ENCODE assay signal across 9 cellular contexts in the genomic region with DNA sequence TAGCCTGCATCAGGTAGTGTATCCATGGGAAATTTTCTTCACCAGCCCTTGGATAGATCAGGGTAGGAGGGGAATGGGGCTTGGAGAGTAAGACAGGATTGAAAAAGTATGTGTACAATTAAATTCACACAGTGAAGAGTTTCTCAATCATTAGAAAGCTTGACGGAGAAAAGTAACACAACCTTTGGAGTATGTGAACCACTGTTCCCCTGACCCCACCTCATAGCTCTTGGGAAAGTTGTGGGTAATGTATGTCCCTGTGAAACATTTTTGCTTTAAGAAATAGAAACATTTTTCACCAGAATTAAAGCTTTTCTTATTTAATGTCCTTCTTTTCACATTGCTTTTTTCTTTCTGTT. TPM values are rescaled to one million over a fixed set of nuclear protein-coding genes. Genes with fewer than 3 reads are reported as not detected.
DNase-seq lines count a peak whose midpoint lies in the region; ATAC-seq and TF ChIP-seq lines count a peak whose summit lies in the region.
"Had no signal": no experiment of that assay in that cellular context is flagged by ENCODE, and none has a peak within 500 bp of the region (broad histone marks: within the 10 kb centered on the region; RNA-seq: fewer than 3 reads in every experiment).

No MANE protein-coding gene starts in this region.

- H3K27me3 ChIP-seq in heart left ventricle, result no peaks in the 10 kb centered on the region
- H3K27me3 ChIP-seq in IMR-90 (ENCODE audit: control insufficient read depth, insufficient read depth, low read length), result no peaks in the 10 kb centered on the region
- no peaks in the 10 kb centered on the region for H3K27me3 ChIP-seq in Caco-2 (replicated peaks; ENCODE audit: control insufficient read depth, insufficient read depth, low read length)

- peak overlapping the region; percentile 52 to 96 (median 68) for H3K27ac ChIP-seq in heart left ventricle
- peak overlapping the region; percentile 25; the same call in 1 of the 2 replicates for H3K27ac ChIP-seq in IMR-90 (ENCODE audit: insufficient read depth, low read length)

- H3K4ac ChIP-seq in IMR-90 (ENCODE audit: low read depth, low read length), result peak overlapping the region; percentile 47; the same call in 1 of the 2 replicates

- H3K56ac ChIP-seq in IMR-90 (ENCODE audit: extremely low read depth, insufficient read depth, low read length), result peak overlapping the region; percentile 59

- DNase-seq in heart left ventricle (no peak), Right ventricle myocardium superior (no peak), IMR-90 (no peak), foreskin fibroblast (no peak), type B pancreatic cell (ENCODE audit: extremely low spot score, unreplicated experiment) (no peak), NCI-H1105 treated with DMSO at 0.1 percent for 48 hours (lab: John Stamatoyannopoulos, UW) (no peak), Caco-2 (no peak)

- H3K23ac ChIP-seq in IMR-90 (ENCODE audit: low read depth, low read length), result no peak overlapping the region

- no peaks in the 10 kb centered on the region for H3K9me3 ChIP-seq in heart left ventricle
- no peaks in the 10 kb centered on the region for H3K9me3 ChIP-seq in IMR-90 (ENCODE audit: control insufficient read depth, insufficient read depth, low read length)
- no peaks in the 10 kb centered on the region for H3K9me3 ChIP-seq in Caco-2

- 0 out of 3 replicates have a peak overlapping the region, but pooled peaks have one; percentile 8 for H2BK15ac ChIP-seq in IMR-90 (ENCODE audit: low read depth, low read length)

- H4K8ac ChIP-seq in IMR-90 (ENCODE audit: low read depth in 2 of 2, low read length in 2 of 2), result peak overlapping the region in 1 of 2 experiments; percentile 74; a peak in 2 of 4 replicates

- no peak for ATAC-seq in heart left ventricle
- ATAC-seq in Right ventricle myocardium superior (ENCODE audit: poor library complexity), result no peak
- peak; percentile 25; the same call in 1 of the 2 replicates for ATAC-seq in IMR-90 (ENCODE audit: low read depth)
- no peak for ATAC-seq in HG03159 (IDR thresholded peaks at IDR 0.05; ENCODE audit: unreplicated experiment)

- H3K9me1 ChIP-seq in IMR-90 (ENCODE audit: insufficient read depth, low read length), result peaks cover 3% of the 10 kb centered on the region; the same call in 1 of the 2 replicates

- H3K9me3 Mint-ChIP-seq in type B pancreatic cell (peaks cover 5% of the 10 kb centered on the region), Caco-2 (ENCODE audit: unreplicated experiment) (peaks cover 16% of the 10 kb centered on the region)

- H3K36me3 Mint-ChIP-seq in type B pancreatic cell, result no peaks in the 10 kb centered on the region
- H3K36me3 Mint-ChIP-seq in Caco-2 (ENCODE audit: insufficient read depth, unreplicated experiment), result no peaks in the 10 kb centered on the region

- H3K27ac Mint-ChIP-seq in type B pancreatic cell, result no peak overlapping the region
- H3K27ac Mint-ChIP-seq in Caco-2 (ENCODE audit: unreplicated experiment), result no peak overlapping the region

- BruUV-seq in IMR-90 (replicated peaks; lab: Mats Ljungman, UMichigan), result no TSS peak
- no TSS peak for BruUV-seq in Caco-2 (replicated peaks; lab: Mats Ljungman, UMichigan)

- H3K4me2 ChIP-seq in IMR-90 (ENCODE audit: low read depth, low read length), result peak overlapping the region; percentile 69; the same call in 1 of the 2 replicates

- H3K27me3 Mint-ChIP-seq in type B pancreatic cell, result no peaks in the 10 kb centered on the region
- no peaks in the 10 kb centered on the region for H3K27me3 Mint-ChIP-seq in Caco-2 (ENCODE audit: insufficient read depth, unreplicated experiment)

- no peak overlapping the region for H2AK5ac ChIP-seq in IMR-90 (ENCODE audit: low read depth, low read length)

- in situ Hi-C loops in IMR-90 (cut with MboI; ENCODE audit: low sequenced_read_pairs), result no loop called here

- POLR2A ChIA-PET in IMR-90 (lab: Charles Lee; ENCODE audit: unreplicated experiment) (interaction anchor here (0.6 kb wide), 2 partner anchors 10 to 829 kb away, joined by 6 to 8 read pairs; no protein-coding TSS in a partner anchor), Caco-2 (lab: Charles Lee) (no interaction called here)

- peaks cover 0 to 20% (median 10%) of the 10 kb centered on the region in 9 donors for H3K36me3 ChIP-seq in heart left ventricle
- peaks cover 12% of the 10 kb centered on the region for H3K36me3 ChIP-seq in IMR-90 (ENCODE audit: control insufficient read depth, insufficient read depth, low read length)
- H3K36me3 ChIP-seq in Caco-2 (ENCODE audit: control insufficient read depth, insufficient read depth, low read length), result no peaks in the 10 kb centered on the region

- peak overlapping the region; percentile 67; the same call in 1 of the 2 replicates for H3K14ac ChIP-seq in IMR-90 (replicated peaks; ENCODE audit: low read depth, low read length)

- H3K18ac ChIP-seq in IMR-90 (ENCODE audit: low read depth, low read length), result peak overlapping the region; percentile 43; the same call in 1 of the 2 replicates

- H2AFZ ChIP-seq in IMR-90 (replicated peaks; ENCODE audit: low read length, poor library complexity), result peak overlapping the region; percentile 16

- CTCF ChIA-PET in IMR-90 (lab: Yijun Ruan, JAX) (no interaction called here), Caco-2 (lab: Charles Lee) (no interaction called here)

- peak overlapping the region; percentile 93 for H2BK120ac ChIP-seq in IMR-90 (ENCODE audit: low read depth, low read length)

- H3K4me3 ChIP-seq in heart left ventricle, result peak overlapping the region; percentile 12 to 66 (median 52)
- no peak overlapping the region; the same call in 1 of the 2 replicates for H3K4me3 ChIP-seq in IMR-90 (ENCODE audit: insufficient read depth, low read depth, low read length)
- H3K4me3 ChIP-seq in foreskin fibroblast (ENCODE audit: low read depth in 1 of 2, low read length in 2 of 2), result peak overlapping the region; percentile 44 to 60
- H3K4me3 ChIP-seq in Caco-2 (ENCODE audit: low read depth, low read length), result no peak overlapping the region

- H3K4me3 Mint-ChIP-seq in type B pancreatic cell, result peak overlapping the region; percentile 76
- no peak overlapping the region for H3K4me3 Mint-ChIP-seq in Caco-2 (ENCODE audit: unreplicated experiment)

- H3K4me1 ChIP-seq in heart left ventricle (peaks cover 0 to 63% (median 3%) of the 10 kb centered on the region in 12 donors), IMR-90 (ENCODE audit: control insufficient read depth, insufficient read depth, low read length) (peaks cover 4% of the 10 kb centered on the region), Caco-2 (peaks cover 7% of the 10 kb centered on the region)

- 47 to 63% (median 56%) methylated on average over 1 of the region's 1 CpG for WGBS in heart left ventricle, 4 donors
- no CpG with 5 or more reads among the region's 1 CpG for WGBS in IMR-90 (ENCODE audit: extremely low coverage in 2 of 2, insufficient read length in 1 of 2), 2 experiments

- peak overlapping the region; percentile 90 for H2BK20ac ChIP-seq in IMR-90 (ENCODE audit: low read depth, low read length)

- H4K20me1 ChIP-seq in IMR-90 (ENCODE audit: insufficient read depth, low read length), result no peaks in the 10 kb centered on the region

- H3K9ac ChIP-seq in IMR-90 (ENCODE audit: low read depth, low read length), result peak overlapping the region; percentile 51; the same call in 1 of the 2 replicates

- H3K79me1 ChIP-seq in IMR-90 (ENCODE audit: low read depth in 1 of 2, low read length in 2 of 2), result peaks cover 3 to 17% of the 10 kb centered on the region in 2 experiments; a peak in 2 of 4 replicates

- dilution Hi-C loops in IMR-90 (cut with HindIII; ENCODE audit: low sequenced_read_pairs, unreplicated experiment), result no loop called here

- no peak for TF ChIP-seq POLR2A in heart left ventricle (IDR thresholded peaks at IDR 0.05)
- TF ChIP-seq POLR2A in IMR-90 (IDR thresholded peaks at IDR 0.05; ENCODE audit: low read depth, low read length), result no peak

- TF ChIP-seq CTCF in heart left ventricle (IDR thresholded peaks at IDR 0.05) (no peak), IMR-90 (conservative IDR thresholded peaks at IDR 0.05; ENCODE audit: low read depth, low read length) (no peak), foreskin fibroblast (IDR thresholded peaks at IDR 0.05; ENCODE audit: low read depth, low read length) (no peak), type B pancreatic cell (conservative IDR thresholded peaks at IDR 0.05) (no peak), Caco-2 (IDR thresholded peaks at IDR 0.05; ENCODE audit: insufficient read depth in 1 of 2, low read depth in 1 of 2, low read length in 1 of 2, severe bottlenecking in 1 of 2, unreplicated experiment in 1 of 2) (no peak)

- H2BK5ac ChIP-seq in IMR-90 (ENCODE audit: low read depth, low read length, poor library complexity, severe bottlenecking), result peak overlapping the region; percentile 87

- peak overlapping the region; percentile 30; the same call in 1 of the 2 replicates for H4K91ac ChIP-seq in IMR-90 (ENCODE audit: insufficient read depth, low read depth, low read length)

- TF ChIP-seq RAD21 in IMR-90 (IDR thresholded peaks at IDR 0.05; ENCODE audit: low read length), result no peak

- H2AK9ac ChIP-seq in IMR-90 (replicated peaks; ENCODE audit: low read depth, low read length, poor library complexity), result no peak overlapping the region

- H3K4me1 Mint-ChIP-seq in type B pancreatic cell (ENCODE audit: unreplicated experiment) (no peaks in the 10 kb centered on the region), Caco-2 (ENCODE audit: low read depth, unreplicated experiment) (peaks cover 13% of the 10 kb centered on the region)

- intact Hi-C loops in heart left ventricle (cut with DNase I), result loop anchor here in 2 of 10 donors (10.0 kb wide), 1 partner anchor 70 kb away; a partner anchor contains a TSS
- intact Hi-C loops in Right ventricle myocardium superior (cut with DNase I), result no loop called here
- intact Hi-C loops in IMR-90 (cut with micrococcal nuclease), result loop anchor here (5.0 kb wide), 1 partner anchor 577 kb away; a partner anchor contains a TSS
- intact Hi-C loops in Caco-2 (cut with micrococcal nuclease; ENCODE audit: unreplicated experiment), result no loop called here

- H4K5ac ChIP-seq in IMR-90 (ENCODE audit: low read depth, low read length), result no peak overlapping the region

RNA-seq across cellular contexts. Expression of a gene that starts 0.3 kb away (rescaled TPM):
- total RNA-seq in heart left ventricle (10 to 100 TPM in 2 of 9 donors, 1 to 10 TPM in 7; 2.8 to 68.4 (median 7.8) TPM), Right ventricle myocardium superior (9.5 TPM), IMR-90 (2012; rRNA removed) (24.7 and 31.2 TPM in 2 replicates), type B pancreatic cell (ENCODE audit: low replicate concordance) (13.0 and 13.3 TPM in 2 replicates), Caco-2 (2022) (0.86 and 1.4 TPM in 2 replicates)
- polyA plus RNA-seq in heart left ventricle (1 to 10 TPM; 4.8 to 8.6 TPM), IMR-90 (2012; rRNA removed) (11.1 and 12.5 TPM in 2 replicates)
- polyA plus RNA-seq in IMR-90 (2012; cell fraction: cytosol; rRNA removed), result 3.2 and 4.7 TPM in 2 replicates
- 1.0 and 12.4 TPM in 2 replicates for polyA plus RNA-seq in IMR-90 (2012; cell fraction: nucleus; rRNA removed; ENCODE audit: low replicate concordance)

RNA-seq across cellular contexts. Expression of a gene that starts 9.9 kb away (rescaled TPM):
- 10 to 100 TPM in 2 of 9 donors, 1 to 10 TPM in 7; 3.9 to 43.6 (median 7.7) TPM for total RNA-seq in heart left ventricle
- polyA plus RNA-seq in heart left ventricle, result 10 to 100 TPM; 12.8 to 19.4 TPM
- total RNA-seq in Right ventricle myocardium superior, result 8.4 TPM
- 7.9 and 23.3 TPM in 2 replicates for total RNA-seq in IMR-90 (2012; rRNA removed)
- polyA plus RNA-seq in IMR-90 (2012; rRNA removed), result 24.9 and 29.2 TPM in 2 replicates
- 7.8 and 24.1 TPM in 2 replicates for polyA plus RNA-seq in IMR-90 (2012; cell fraction: cytosol; rRNA removed)
- polyA plus RNA-seq in IMR-90 (2012; cell fraction: nucleus; rRNA removed; ENCODE audit: low replicate concordance), result 0.65 and 9.2 TPM in 2 replicates
- 6.2 and 12.7 TPM in 2 replicates for total RNA-seq in type B pancreatic cell (ENCODE audit: low replicate concordance)
- total RNA-seq in Caco-2 (2022), result 0.77 and 1.5 TPM in 2 replicates

RNA-seq across cellular contexts. Expression of a gene that starts 12.3 kb away (rescaled TPM):
- 1 to 10 TPM in 1 of 9 donors, under 1 TPM in 1, not detected in 7; 0.45 to 2.7 TPM for total RNA-seq in heart left ventricle
- under 1 TPM in 1 of 2 donors, not detected in 1; 0.10 TPM for polyA plus RNA-seq in heart left ventricle
- not detected for total RNA-seq in Right ventricle myocardium superior
- not detected in 2 replicates for total RNA-seq in IMR-90 (2012; rRNA removed)
- polyA plus RNA-seq in IMR-90 (2012; rRNA removed), result not detected in 2 replicates
- not detected in 2 replicates for polyA plus RNA-seq in IMR-90 (2012; cell fraction: cytosol; rRNA removed)
- polyA plus RNA-seq in IMR-90 (2012; cell fraction: nucleus; rRNA removed; ENCODE audit: low replicate concordance), result 0.13 TPM in 1 of 2 replicates, not detected in the other
- 0.95 TPM in 1 of 2 replicates, not detected in the other for total RNA-seq in type B pancreatic cell (ENCODE audit: low replicate concordance)
- 1.4 and 1.5 TPM in 2 replicates for total RNA-seq in Caco-2 (2022)
- total RNA-seq: activated CD8-positive, alpha-beta memory T cell treated with anti-CD3 and anti-CD28 coated beads for 36 hours had no signal

Comparison
In these comparisons a context has a peak if more than half of its experiments do, and no peak if none do; other contexts are left out.
1. H3K4me3 ChIP-seq: peak in heart left ventricle (12 of 12) and foreskin fibroblast (2 of 2); none in IMR-90 (single experiment) and Caco-2 (single experiment).